ENCODE assay signal across 1 cellular context in the genomic region with DNA sequence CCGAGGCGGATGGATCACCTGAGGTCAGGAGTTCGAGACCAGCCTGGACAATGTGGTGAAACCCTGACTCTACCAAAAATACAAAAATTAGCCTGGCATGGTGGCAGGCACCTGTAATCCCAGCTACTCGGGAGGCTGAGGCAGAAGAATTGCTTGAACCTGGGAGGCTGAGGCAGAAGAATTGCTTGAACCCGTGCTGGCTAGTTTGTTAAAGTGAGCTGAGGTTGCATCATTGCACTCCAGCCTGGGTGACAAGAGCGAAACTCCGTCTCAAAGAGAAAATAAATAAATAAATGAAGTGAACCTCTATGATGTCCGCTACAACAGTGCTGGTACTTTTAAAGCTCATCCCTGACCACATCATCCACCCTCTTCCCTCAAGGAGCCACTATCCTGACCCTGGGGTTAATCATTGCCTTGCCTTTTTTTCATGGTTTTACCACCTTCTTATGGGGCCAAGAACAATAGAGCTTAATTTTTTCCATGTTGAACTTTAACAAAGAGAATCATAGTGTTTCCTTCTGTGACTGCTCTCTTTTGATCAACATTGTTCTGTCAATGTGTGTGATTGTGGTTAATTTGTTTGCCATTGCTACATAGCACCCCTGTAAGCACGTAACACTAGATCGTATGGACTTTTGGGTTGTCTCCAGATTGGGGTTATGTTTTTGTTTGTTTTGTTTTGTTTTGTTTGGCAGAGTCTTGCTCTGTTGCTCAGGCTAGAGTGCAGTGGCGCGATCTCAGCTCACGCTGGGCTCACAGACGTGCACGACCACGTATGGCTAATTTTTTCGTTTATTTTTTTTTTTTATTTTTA.
A peak's percentile ranks its signal among the peaks of the same experiment; 100 is the strongest.
TF ChIP-seq lines count a peak whose summit lies in the region.

No MANE protein-coding gene starts in this region.

TF ChIP-seq in HepG2, 621 proteins besides CTCF, POLR2A, EP300 and RAD21 (continued from another document and continues in another):
- TF ChIP-seq, protein P1, sequence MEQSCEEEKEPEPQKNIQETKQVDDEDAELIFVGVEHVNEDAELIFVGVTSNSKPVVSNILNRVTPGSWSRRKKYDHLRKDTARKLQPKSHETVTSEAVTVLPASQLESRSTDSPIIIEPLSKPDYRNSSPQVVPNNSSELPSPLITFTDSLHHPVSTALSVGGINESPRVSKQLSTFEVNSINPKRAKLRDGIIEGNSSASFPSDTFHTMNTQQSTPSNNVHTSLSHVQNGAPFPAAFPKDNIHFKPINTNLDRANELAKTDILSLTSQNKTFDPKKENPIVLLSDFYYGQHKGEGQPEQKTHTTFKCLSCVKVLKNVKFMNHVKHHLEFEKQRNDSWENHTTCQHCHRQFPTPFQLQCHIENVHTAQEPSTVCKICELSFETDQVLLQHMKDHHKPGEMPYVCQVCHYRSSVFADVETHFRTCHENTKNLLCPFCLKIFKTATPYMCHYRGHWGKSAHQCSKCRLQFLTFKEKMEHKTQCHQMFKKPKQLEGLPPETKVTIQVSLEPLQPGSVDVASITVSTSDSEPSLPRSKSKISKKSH (CRISPR knock-in tag; IDR thresholded peaks at IDR 0.05; ENCODE audit: borderline replicate concordance) = no peak
- peak; percentile 34; the same call in 1 of the 2 replicates for TF ChIP-seq ESRRA (CRISPR knock-in tag; IDR thresholded peaks at IDR 0.05; ENCODE audit: low read depth)
- peak; percentile 52 for TF ChIP-seq FOXA3 (CRISPR knock-in tag; IDR thresholded peaks at IDR 0.05)
- TF ChIP-seq HMG20A (CRISPR knock-in tag; IDR thresholded peaks at IDR 0.05; ENCODE audit: borderline replicate concordance) = peak; percentile 54; the same call in 1 of the 2 replicates
- TF ChIP-seq ZNF776 (CRISPR knock-in tag; IDR thresholded peaks at IDR 0.05) = 0 out of 2 replicates have a peak, but pooled peaks have one; percentile 28
- TF ChIP-seq, protein P2, sequence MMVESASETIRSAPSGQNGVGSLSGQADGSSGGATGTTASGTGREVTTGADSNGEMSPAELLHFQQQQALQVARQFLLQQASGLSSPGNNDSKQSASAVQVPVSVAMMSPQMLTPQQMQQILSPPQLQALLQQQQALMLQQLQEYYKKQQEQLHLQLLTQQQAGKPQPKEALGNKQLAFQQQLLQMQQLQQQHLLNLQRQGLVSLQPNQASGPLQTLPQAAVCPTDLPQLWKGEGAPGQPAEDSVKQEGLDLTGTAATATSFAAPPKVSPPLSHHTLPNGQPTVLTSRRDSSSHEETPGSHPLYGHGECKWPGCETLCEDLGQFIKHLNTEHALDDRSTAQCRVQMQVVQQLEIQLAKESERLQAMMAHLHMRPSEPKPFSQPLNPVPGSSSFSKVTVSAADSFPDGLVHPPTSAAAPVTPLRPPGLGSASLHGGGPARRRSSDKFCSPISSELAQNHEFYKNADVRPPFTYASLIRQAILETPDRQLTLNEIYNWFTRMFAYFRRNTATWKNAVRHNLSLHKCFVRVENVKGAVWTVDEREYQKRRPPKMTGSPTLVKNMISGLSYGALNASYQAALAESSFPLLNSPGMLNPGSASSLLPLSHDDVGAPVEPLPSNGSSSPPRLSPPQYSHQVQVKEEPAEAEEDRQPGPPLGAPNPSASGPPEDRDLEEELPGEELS (CRISPR knock-in tag; IDR thresholded peaks at IDR 0.05) = peak; percentile 64; the same call in 1 of the 2 replicates
- TF ChIP-seq FOXM1 (CRISPR knock-in tag; IDR thresholded peaks at IDR 0.05) = no peak
- TF ChIP-seq ZKSCAN8 (CRISPR knock-in tag; IDR thresholded peaks at IDR 0.05; ENCODE audit: borderline replicate concordance) = no peak
- no peak for TF ChIP-seq ZNF564 (CRISPR knock-in tag; IDR thresholded peaks at IDR 0.05)
- TF ChIP-seq ISL2 (CRISPR knock-in tag; IDR thresholded peaks at IDR 0.05) = no peak
- TF ChIP-seq, protein P3, sequence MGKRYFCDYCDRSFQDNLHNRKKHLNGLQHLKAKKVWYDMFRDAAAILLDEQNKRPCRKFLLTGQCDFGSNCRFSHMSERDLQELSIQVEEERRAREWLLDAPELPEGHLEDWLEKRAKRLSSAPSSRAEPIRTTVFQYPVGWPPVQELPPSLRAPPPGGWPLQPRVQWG (CRISPR knock-in tag; IDR thresholded peaks at IDR 0.05; ENCODE audit: borderline replicate concordance, low read depth) = no peak
- TF ChIP-seq, protein P4, sequence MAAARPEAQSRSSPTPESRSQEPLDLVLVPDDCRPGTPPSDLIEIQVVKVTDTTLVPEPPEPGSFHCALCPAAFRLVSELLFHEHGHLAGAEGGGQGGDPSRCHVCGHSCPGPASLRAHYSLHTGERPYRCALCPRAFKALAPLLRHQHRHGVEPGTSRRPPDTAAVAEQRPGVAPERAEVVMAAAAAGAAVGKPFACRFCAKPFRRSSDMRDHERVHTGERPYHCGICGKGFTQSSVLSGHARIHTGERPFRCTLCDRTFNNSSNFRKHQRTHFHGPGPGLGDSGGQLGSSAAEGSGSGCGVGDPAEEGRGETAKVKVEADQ (CRISPR knock-in tag; IDR thresholded peaks at IDR 0.05; ENCODE audit: borderline replicate concordance) = no peak
- 0 out of 2 replicates have a peak, but pooled peaks have one; percentile 38 for TF ChIP-seq ZBTB38 (CRISPR knock-in tag; IDR thresholded peaks at IDR 0.05)
- no peak for TF ChIP-seq SP5 (CRISPR knock-in tag; IDR thresholded peaks at IDR 0.05; ENCODE audit: borderline replicate concordance, low read depth)
- TF ChIP-seq, protein P5, sequence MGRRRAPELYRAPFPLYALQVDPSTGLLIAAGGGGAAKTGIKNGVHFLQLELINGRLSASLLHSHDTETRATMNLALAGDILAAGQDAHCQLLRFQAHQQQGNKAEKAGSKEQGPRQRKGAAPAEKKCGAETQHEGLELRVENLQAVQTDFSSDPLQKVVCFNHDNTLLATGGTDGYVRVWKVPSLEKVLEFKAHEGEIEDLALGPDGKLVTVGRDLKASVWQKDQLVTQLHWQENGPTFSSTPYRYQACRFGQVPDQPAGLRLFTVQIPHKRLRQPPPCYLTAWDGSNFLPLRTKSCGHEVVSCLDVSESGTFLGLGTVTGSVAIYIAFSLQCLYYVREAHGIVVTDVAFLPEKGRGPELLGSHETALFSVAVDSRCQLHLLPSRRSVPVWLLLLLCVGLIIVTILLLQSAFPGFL (CRISPR knock-in tag; IDR thresholded peaks at IDR 0.05) = no peak
- peak; percentile 100 for TF ChIP-seq SOX5 (CRISPR knock-in tag; IDR thresholded peaks at IDR 0.05; ENCODE audit: borderline replicate concordance)
- no peak for TF ChIP-seq AHR (CRISPR knock-in tag; IDR thresholded peaks at IDR 0.05)
- TF ChIP-seq ZNF274 (CRISPR knock-in tag; IDR thresholded peaks at IDR 0.05) = no peak
- TF ChIP-seq SMC3 (IDR thresholded peaks at IDR 0.05; ENCODE audit: low read length) = peak; percentile 13; the same call in 1 of the 2 replicates
- peak; percentile 44; the same call in 1 of the 2 replicates for TF ChIP-seq FOXA1 (IDR thresholded peaks at IDR 0.05)
- no peak; the same call in 1 of the 2 replicates for TF ChIP-seq FOXA1 (CRISPR knock-in tag; IDR thresholded peaks at IDR 0.05)
- TF ChIP-seq ZBTB3 (CRISPR knock-in tag; IDR thresholded peaks at IDR 0.05; ENCODE audit: borderline replicate concordance, low read depth) = no peak
- TF ChIP-seq, protein P6, sequence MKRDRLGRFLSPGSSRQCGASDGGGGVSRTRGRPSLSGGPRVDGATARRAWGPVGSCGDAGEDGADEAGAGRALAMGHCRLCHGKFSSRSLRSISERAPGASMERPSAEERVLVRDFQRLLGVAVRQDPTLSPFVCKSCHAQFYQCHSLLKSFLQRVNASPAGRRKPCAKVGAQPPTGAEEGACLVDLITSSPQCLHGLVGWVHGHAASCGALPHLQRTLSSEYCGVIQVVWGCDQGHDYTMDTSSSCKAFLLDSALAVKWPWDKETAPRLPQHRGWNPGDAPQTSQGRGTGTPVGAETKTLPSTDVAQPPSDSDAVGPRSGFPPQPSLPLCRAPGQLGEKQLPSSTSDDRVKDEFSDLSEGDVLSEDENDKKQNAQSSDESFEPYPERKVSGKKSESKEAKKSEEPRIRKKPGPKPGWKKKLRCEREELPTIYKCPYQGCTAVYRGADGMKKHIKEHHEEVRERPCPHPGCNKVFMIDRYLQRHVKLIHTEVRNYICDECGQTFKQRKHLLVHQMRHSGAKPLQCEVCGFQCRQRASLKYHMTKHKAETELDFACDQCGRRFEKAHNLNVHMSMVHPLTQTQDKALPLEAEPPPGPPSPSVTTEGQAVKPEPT (CRISPR knock-in tag; IDR thresholded peaks at IDR 0.05; ENCODE audit: low read depth) = no peak
- TF ChIP-seq RARA (CRISPR knock-in tag; IDR thresholded peaks at IDR 0.05) = peak; percentile 63
- TF ChIP-seq GABPB1 (CRISPR knock-in tag; IDR thresholded peaks at IDR 0.05) = no peak
- TF ChIP-seq CEBPB (IDR thresholded peaks at IDR 0.05; ENCODE audit: borderline replicate concordance, low read depth, low read length) = peak; percentile 84
- peak; percentile 54 for TF ChIP-seq ASH2L (IDR thresholded peaks at IDR 0.05; ENCODE audit: insufficient read length, low read depth, low read length)
- TF ChIP-seq FOXC1 (CRISPR knock-in tag; IDR thresholded peaks at IDR 0.05; ENCODE audit: borderline replicate concordance) = no peak
- TF ChIP-seq BHLHE40 (IDR thresholded peaks at IDR 0.05; ENCODE audit: low read length) = 0 out of 2 replicates have a peak, but pooled peaks have one; percentile 8
- TF ChIP-seq, protein P7, sequence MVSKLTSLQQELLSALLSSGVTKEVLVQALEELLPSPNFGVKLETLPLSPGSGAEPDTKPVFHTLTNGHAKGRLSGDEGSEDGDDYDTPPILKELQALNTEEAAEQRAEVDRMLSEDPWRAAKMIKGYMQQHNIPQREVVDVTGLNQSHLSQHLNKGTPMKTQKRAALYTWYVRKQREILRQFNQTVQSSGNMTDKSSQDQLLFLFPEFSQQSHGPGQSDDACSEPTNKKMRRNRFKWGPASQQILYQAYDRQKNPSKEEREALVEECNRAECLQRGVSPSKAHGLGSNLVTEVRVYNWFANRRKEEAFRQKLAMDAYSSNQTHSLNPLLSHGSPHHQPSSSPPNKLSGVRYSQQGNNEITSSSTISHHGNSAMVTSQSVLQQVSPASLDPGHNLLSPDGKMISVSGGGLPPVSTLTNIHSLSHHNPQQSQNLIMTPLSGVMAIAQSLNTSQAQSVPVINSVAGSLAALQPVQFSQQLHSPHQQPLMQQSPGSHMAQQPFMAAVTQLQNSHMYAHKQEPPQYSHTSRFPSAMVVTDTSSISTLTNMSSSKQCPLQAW (CRISPR knock-in tag; IDR thresholded peaks at IDR 0.05) = peak; percentile 63; the same call in 1 of the 2 replicates
- peak; percentile 99 for TF ChIP-seq ZNF441 (CRISPR knock-in tag; IDR thresholded peaks at IDR 0.05; ENCODE audit: borderline replicate concordance)
- TF ChIP-seq TCF7 (IDR thresholded peaks at IDR 0.05; ENCODE audit: low read depth) = peak; percentile 79
- TF ChIP-seq, protein P8, sequence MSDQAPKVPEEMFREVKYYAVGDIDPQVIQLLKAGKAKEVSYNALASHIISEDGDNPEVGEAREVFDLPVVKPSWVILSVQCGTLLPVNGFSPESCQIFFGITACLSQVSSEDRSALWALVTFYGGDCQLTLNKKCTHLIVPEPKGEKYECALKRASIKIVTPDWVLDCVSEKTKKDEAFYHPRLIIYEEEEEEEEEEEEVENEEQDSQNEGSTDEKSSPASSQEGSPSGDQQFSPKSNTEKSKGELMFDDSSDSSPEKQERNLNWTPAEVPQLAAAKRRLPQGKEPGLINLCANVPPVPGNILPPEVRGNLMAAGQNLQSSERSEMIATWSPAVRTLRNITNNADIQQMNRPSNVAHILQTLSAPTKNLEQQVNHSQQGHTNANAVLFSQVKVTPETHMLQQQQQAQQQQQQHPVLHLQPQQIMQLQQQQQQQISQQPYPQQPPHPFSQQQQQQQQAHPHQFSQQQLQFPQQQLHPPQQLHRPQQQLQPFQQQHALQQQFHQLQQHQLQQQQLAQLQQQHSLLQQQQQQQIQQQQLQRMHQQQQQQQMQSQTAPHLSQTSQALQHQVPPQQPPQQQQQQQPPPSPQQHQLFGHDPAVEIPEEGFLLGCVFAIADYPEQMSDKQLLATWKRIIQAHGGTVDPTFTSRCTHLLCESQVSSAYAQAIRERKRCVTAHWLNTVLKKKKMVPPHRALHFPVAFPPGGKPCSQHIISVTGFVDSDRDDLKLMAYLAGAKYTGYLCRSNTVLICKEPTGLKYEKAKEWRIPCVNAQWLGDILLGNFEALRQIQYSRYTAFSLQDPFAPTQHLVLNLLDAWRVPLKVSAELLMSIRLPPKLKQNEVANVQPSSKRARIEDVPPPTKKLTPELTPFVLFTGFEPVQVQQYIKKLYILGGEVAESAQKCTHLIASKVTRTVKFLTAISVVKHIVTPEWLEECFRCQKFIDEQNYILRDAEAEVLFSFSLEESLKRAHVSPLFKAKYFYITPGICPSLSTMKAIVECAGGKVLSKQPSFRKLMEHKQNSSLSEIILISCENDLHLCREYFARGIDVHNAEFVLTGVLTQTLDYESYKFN (CRISPR knock-in tag; conservative IDR thresholded peaks at IDR 0.05) = peak; percentile 74
- TF ChIP-seq SOX13 (IDR thresholded peaks at IDR 0.05) = peak; percentile 96
- TF ChIP-seq SOX13 (CRISPR knock-in tag; conservative IDR thresholded peaks at IDR 0.05 in 1 of 2, IDR thresholded peaks at IDR 0.05 in 1 of 2) = peak in 1 of 2 experiments; percentile 98; a peak in 2 of 4 replicates
- TF ChIP-seq, protein P9, sequence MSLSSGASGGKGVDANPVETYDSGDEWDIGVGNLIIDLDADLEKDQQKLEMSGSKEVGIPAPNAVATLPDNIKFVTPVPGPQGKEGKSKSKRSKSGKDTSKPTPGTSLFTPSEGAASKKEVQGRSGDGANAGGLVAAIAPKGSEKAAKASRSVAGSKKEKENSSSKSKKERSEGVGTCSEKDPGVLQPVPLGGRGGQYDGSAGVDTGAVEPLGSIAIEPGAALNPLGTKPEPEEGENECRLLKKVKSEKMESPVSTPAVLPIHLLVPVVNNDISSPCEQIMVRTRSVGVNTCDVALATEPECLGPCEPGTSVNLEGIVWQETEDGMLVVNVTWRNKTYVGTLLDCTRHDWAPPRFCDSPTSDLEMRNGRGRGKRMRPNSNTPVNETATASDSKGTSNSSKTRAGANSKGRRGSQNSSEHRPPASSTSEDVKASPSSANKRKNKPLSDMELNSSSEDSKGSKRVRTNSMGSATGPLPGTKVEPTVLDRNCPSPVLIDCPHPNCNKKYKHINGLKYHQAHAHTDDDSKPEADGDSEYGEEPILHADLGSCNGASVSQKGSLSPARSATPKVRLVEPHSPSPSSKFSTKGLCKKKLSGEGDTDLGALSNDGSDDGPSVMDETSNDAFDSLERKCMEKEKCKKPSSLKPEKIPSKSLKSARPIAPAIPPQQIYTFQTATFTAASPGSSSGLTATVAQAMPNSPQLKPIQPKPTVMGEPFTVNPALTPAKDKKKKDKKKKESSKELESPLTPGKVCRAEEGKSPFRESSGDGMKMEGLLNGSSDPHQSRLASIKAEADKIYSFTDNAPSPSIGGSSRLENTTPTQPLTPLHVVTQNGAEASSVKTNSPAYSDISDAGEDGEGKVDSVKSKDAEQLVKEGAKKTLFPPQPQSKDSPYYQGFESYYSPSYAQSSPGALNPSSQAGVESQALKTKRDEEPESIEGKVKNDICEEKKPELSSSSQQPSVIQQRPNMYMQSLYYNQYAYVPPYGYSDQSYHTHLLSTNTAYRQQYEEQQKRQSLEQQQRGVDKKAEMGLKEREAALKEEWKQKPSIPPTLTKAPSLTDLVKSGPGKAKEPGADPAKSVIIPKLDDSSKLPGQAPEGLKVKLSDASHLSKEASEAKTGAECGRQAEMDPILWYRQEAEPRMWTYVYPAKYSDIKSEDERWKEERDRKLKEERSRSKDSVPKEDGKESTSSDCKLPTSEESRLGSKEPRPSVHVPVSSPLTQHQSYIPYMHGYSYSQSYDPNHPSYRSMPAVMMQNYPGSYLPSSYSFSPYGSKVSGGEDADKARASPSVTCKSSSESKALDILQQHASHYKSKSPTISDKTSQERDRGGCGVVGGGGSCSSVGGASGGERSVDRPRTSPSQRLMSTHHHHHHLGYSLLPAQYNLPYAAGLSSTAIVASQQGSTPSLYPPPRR (CRISPR knock-in tag; IDR thresholded peaks at IDR 0.05; ENCODE audit: borderline replicate concordance) = peak; percentile 62; the same call in 1 of the 2 replicates
- no peak for TF ChIP-seq ZNF839 (CRISPR knock-in tag; IDR thresholded peaks at IDR 0.05; ENCODE audit: borderline replicate concordance)
